ENCODE assay signal across 8 cellular contexts in genomic region chr10:30436200-30436599, GRCh38. TPM values are rescaled to one million over a fixed set of nuclear protein-coding genes. Genes with fewer than 3 reads are reported as not detected.
A peak's percentile ranks its signal among the peaks of the same experiment; 100 is the strongest.
DNase-seq lines count a peak whose midpoint lies in the region; ATAC-seq and TF ChIP-seq lines count a peak whose summit lies in the region.

No MANE protein-coding gene starts in this region.

- no peak for DNase-seq in AG04449 (ENCODE audit: low read depth, low spot score)
- DNase-seq in WTC11 (ENCODE audit: low spot score): peak; percentile 47
- DNase-seq in fibroblast of villous mesenchyme (ENCODE audit: low read depth): peak; percentile 92
- peak; percentile 45 for DNase-seq in putamen (ENCODE audit: low spot score)
- DNase-seq in NCI-H524 treated with DMSO at 0.1 percent for 48 hours (lab: John Stamatoyannopoulos, UW): no peak
- DNase-seq in HEK293T (ENCODE audit: extremely low spot score): no peak

- H3K4me3 ChIP-seq in AG04449 (ENCODE audit: low read depth, low read length) (peak overlapping the region; percentile 86), fibroblast of villous mesenchyme (ENCODE audit: low read depth, low read length) (peak overlapping the region; percentile 92)

- H3K4me3 Mint-ChIP-seq in WTC11: peak overlapping the region; percentile 90

- peak; percentile 9; the same call in 1 of the 2 replicates for ATAC-seq in WTC11
- no peak for ATAC-seq in GM21423 (IDR thresholded peaks at IDR 0.05; ENCODE audit: unreplicated experiment)

- TF ChIP-seq CTCF in AG04449 (IDR thresholded peaks at IDR 0.05; ENCODE audit: insufficient read depth, low read length, missing control alignments): no peak
- no peak for TF ChIP-seq CTCF in WTC11 (IDR thresholded peaks at IDR 0.05)
- no peak for TF ChIP-seq CTCF in fibroblast of villous mesenchyme (IDR thresholded peaks at IDR 0.05; ENCODE audit: insufficient read depth, low read depth, low read length)

- H3K27ac Mint-ChIP-seq in WTC11: peak overlapping the region; percentile 85

- TF ChIP-seq POLR2A in GM18951 (IDR thresholded peaks at IDR 0.05; ENCODE audit: extremely low read depth, insufficient read depth, insufficient read length): peak; percentile 13

- CTCF ChIA-PET in AG04449 (lab: Yijun Ruan, JAX) (interaction anchor here (1.2 to 1.8 kb wide), 3 partner anchors 19 to 155 kb away, joined by 3 to 5 read pairs (median 5); no protein-coding TSS in a partner anchor), WTC11 (lab: Charles Lee) (interaction anchor here (0.9 to 1.3 kb wide), 2 partner anchors 44 to 98 kb away, joined by 3 read pairs; no protein-coding TSS in a partner anchor), HEK293T (lab: Yijun Ruan, JAX) (interaction anchor here (0.6 kb wide), 1 partner anchor 90 kb away, joined by 3 read pairs; no protein-coding TSS in a partner anchor)

- peaks cover 51% of the 10 kb centered on the region for H3K4me1 Mint-ChIP-seq in WTC11

- peaks cover 29% of the 10 kb centered on the region for H3K27me3 Mint-ChIP-seq in WTC11 (ENCODE audit: low read depth)

- no peaks in the 10 kb centered on the region for H3K9me3 Mint-ChIP-seq in WTC11

- H3K36me3 Mint-ChIP-seq in WTC11: peaks cover 16% of the 10 kb centered on the region

- POLR2A ChIA-PET in AG04449 (lab: Yijun Ruan, JAX) (interaction anchor here (0.7 kb wide), 1 partner anchor 105 kb away, joined by 4 read pairs; no protein-coding TSS in a partner anchor), WTC11 (lab: Charles Lee) (interaction anchor here (0.5 to 0.7 kb wide), 3 partner anchors 13 to 1625 kb away, joined by 3 to 7 read pairs (median 5); no protein-coding TSS in a partner anchor), HEK293T (lab: Yijun Ruan, JAX) (no interaction called here)

- in situ Hi-C loops in GM18951 (cut with MboI; ENCODE audit: low sequenced_read_pairs, unreplicated experiment): no loop called here

TF ChIP-seq in WTC11, 78 proteins besides CTCF, POLR2A, EP300 and RAD21 (continues in another document):
- no peak for TF ChIP-seq TEAD1 (CRISPR knock-in tag; IDR thresholded peaks at IDR 0.05)
- no peak for TF ChIP-seq ZNF416 (CRISPR knock-in tag; IDR thresholded peaks at IDR 0.05)
- no peak for TF ChIP-seq PRRX2 (CRISPR knock-in tag; IDR thresholded peaks at IDR 0.05)
- TF ChIP-seq ATF1 (CRISPR knock-in tag; IDR thresholded peaks at IDR 0.05): no peak
- TF ChIP-seq STAT6 (CRISPR knock-in tag; conservative IDR thresholded peaks at IDR 0.05; ENCODE audit: low read depth): no peak
- TF ChIP-seq, protein P1, sequence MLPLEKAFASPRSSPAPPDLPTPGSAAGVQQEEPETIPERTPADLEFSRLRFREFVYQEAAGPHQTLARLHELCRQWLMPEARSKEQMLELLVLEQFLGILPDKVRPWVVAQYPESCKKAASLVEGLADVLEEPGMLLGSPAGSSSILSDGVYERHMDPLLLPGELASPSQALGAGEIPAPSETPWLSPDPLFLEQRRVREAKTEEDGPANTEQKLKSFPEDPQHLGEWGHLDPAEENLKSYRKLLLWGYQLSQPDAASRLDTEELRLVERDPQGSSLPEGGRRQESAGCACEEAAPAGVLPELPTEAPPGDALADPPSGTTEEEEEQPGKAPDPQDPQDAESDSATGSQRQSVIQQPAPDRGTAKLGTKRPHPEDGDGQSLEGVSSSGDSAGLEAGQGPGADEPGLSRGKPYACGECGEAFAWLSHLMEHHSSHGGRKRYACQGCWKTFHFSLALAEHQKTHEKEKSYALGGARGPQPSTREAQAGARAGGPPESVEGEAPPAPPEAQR (CRISPR knock-in tag; IDR thresholded peaks at IDR 0.05): no peak
- no peak for TF ChIP-seq JAZF1 (CRISPR knock-in tag; IDR thresholded peaks at IDR 0.05)
- no peak for TF ChIP-seq JUN (CRISPR knock-in tag; IDR thresholded peaks at IDR 0.05)
- TF ChIP-seq USF2 (CRISPR knock-in tag; IDR thresholded peaks at IDR 0.05): no peak
- no peak for TF ChIP-seq ZNF423 (CRISPR knock-in tag; IDR thresholded peaks at IDR 0.05)
- no peak for TF ChIP-seq FOXJ3 (CRISPR knock-in tag; IDR thresholded peaks at IDR 0.05; ENCODE audit: borderline replicate concordance)

TF ChIP-seq in HEK293T, 16 proteins besides CTCF, POLR2A, EP300 and RAD21:
- TF ChIP-seq FOXK2 (IDR thresholded peaks at IDR 0.05) (no peak), TARDBP (IDR thresholded peaks at IDR 0.05) (no peak), L3MBTL2 (conservative IDR thresholded peaks at IDR 0.05) (no peak), LEF1 (IDR thresholded peaks at IDR 0.05; ENCODE audit: borderline replicate concordance) (no peak), CTBP1 (IDR thresholded peaks at IDR 0.05; ENCODE audit: borderline replicate concordance) (no peak), FOXA1 (IDR thresholded peaks at IDR 0.05) (no peak), BHLHE40 (IDR thresholded peaks at IDR 0.05; ENCODE audit: borderline replicate concordance) (no peak), ARNT (IDR thresholded peaks at IDR 0.05) (no peak), FOXM1 (IDR thresholded peaks at IDR 0.05; ENCODE audit: borderline replicate concordance) (no peak), ZNF384 (IDR thresholded peaks at IDR 0.05) (no peak), HDGF (IDR thresholded peaks at IDR 0.05; ENCODE audit: borderline replicate concordance) (no peak), NFRKB (IDR thresholded peaks at IDR 0.05) (no peak), SUZ12 (IDR thresholded peaks at IDR 0.05) (no peak), SP1 (IDR thresholded peaks at IDR 0.05) (no peak), ELF4 (IDR thresholded peaks at IDR 0.05) (no peak)
- TF ChIP-seq, protein P2, sequence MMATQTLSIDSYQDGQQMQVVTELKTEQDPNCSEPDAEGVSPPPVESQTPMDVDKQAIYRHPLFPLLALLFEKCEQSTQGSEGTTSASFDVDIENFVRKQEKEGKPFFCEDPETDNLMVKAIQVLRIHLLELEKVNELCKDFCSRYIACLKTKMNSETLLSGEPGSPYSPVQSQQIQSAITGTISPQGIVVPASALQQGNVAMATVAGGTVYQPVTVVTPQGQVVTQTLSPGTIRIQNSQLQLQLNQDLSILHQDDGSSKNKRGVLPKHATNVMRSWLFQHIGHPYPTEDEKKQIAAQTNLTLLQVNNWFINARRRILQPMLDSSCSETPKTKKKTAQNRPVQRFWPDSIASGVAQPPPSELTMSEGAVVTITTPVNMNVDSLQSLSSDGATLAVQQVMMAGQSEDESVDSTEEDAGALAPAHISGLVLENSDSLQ (IDR thresholded peaks at IDR 0.05): no peak

RNA-seq across cellular contexts. Expression of gene MAP3K8, which starts 2.2 kb away (rescaled TPM):
- total RNA-seq in WTC11 (2021): 9.8 to 13.8 TPM (median 11.8 TPM) in 3 replicates
- total RNA-seq in fibroblast of villous mesenchyme: 14.2 and 31.1 TPM in 2 replicates

Comparison
In these comparisons a context has a peak if more than half of its experiments do, and no peak if none do; other contexts are left out.
1. DNase-seq: peak in WTC11 (single experiment), fibroblast of villous mesenchyme (single experiment) and putamen (single experiment); none in AG04449 (single experiment), NCI-H524 treated with DMSO at 0.1 percent for 48 hours (single experiment) and HEK293T (single experiment).